ENCODE assay signal across 8 cellular contexts in genomic region chr7:99551329-99551728, GRCh38. TPM values are rescaled to one million over a fixed set of nuclear protein-coding genes. Genes with fewer than 3 reads are reported as not detected.
DNase-seq lines count a peak whose midpoint lies in the region; TF ChIP-seq lines count a peak whose summit lies in the region.

No MANE protein-coding gene starts in this region.

- TF ChIP-seq CTCF in brain (conservative IDR thresholded peaks at IDR 0.05): no peak
- no peak for TF ChIP-seq CTCF in liver (IDR thresholded peaks at IDR 0.05; ENCODE audit: low read depth, low read length, missing input control)
- TF ChIP-seq CTCF in type B pancreatic cell (conservative IDR thresholded peaks at IDR 0.05): no peak

- peak overlapping the region; percentile 63 to 88 for H3K9ac ChIP-seq in liver (ENCODE audit: low read depth in 1 of 2, low read length in 2 of 2)

- no peaks in the 10 kb centered on the region for H3K27me3 ChIP-seq in liver (ENCODE audit: control insufficient read depth in 4 of 4, insufficient read depth in 4 of 4, low read length in 3 of 4)

- H3K4me3 Mint-ChIP-seq in activated naive CD4-positive, alpha-beta T cell treated with anti-CD3 and anti-CD28 coated beads, Interleukin-2, amount 50 U/mL, for 24 hours: peak overlapping the region; percentile 88
- H3K4me3 Mint-ChIP-seq in brain (peak overlapping the region; percentile 89 to 98 (median 97)), type B pancreatic cell (peak overlapping the region; percentile 91)

- H3K4me1 Mint-ChIP-seq in activated naive CD4-positive, alpha-beta T cell treated with anti-CD3 and anti-CD28 coated beads, Interleukin-2, amount 50 U/mL, for 24 hours: peaks cover 41% of the 10 kb centered on the region
- H3K4me1 Mint-ChIP-seq in brain: peaks cover 32% of the 10 kb centered on the region
- H3K4me1 Mint-ChIP-seq in type B pancreatic cell (ENCODE audit: unreplicated experiment): peaks cover 5% of the 10 kb centered on the region

- H3K9me3 Mint-ChIP-seq in activated naive CD4-positive, alpha-beta T cell treated with anti-CD3 and anti-CD28 coated beads, Interleukin-2, amount 50 U/mL, for 24 hours: peaks cover 4% of the 10 kb centered on the region
- H3K9me3 Mint-ChIP-seq in brain (peaks cover 10 to 25% (median 22%) of the 10 kb centered on the region in 5 experiments), type B pancreatic cell (peaks cover 12% of the 10 kb centered on the region)

- peaks cover 21% of the 10 kb centered on the region for H3K36me3 Mint-ChIP-seq in activated naive CD4-positive, alpha-beta T cell treated with anti-CD3 and anti-CD28 coated beads, Interleukin-2, amount 50 U/mL, for 24 hours
- H3K36me3 Mint-ChIP-seq in brain: peaks cover 70% of the 10 kb centered on the region
- H3K36me3 Mint-ChIP-seq in type B pancreatic cell: peaks cover 30% of the 10 kb centered on the region

- H3K4me1 ChIP-seq in liver (ENCODE audit: control insufficient read depth in 4 of 4, insufficient read depth in 4 of 4, low read length in 3 of 4): peaks cover 0 to 16% (median 12%) of the 10 kb centered on the region in 4 donors

- peak overlapping the region; percentile 23 to 66 for H3K27ac ChIP-seq in liver (ENCODE audit: low read depth in 1 of 2, low read length in 2 of 2)

- H3K27ac Mint-ChIP-seq in activated naive CD4-positive, alpha-beta T cell treated with anti-CD3 and anti-CD28 coated beads, Interleukin-2, amount 50 U/mL, for 24 hours: peak overlapping the region; percentile 68
- peak overlapping the region in 4 of 5 experiments; percentile 97 to 100 (median 98) for H3K27ac Mint-ChIP-seq in brain
- peak overlapping the region; percentile 82 for H3K27ac Mint-ChIP-seq in type B pancreatic cell

- peaks cover 0 to 20% (median 18%) of the 10 kb centered on the region in 4 donors for H3K36me3 ChIP-seq in liver (ENCODE audit: control insufficient read depth in 4 of 4, insufficient read depth in 3 of 4, low read depth in 1 of 4, low read length in 3 of 4)

- peaks cover 0 to 8% (median 4%) of the 10 kb centered on the region in 4 donors for H3K9me3 ChIP-seq in liver (ENCODE audit: control insufficient read depth in 4 of 4, low read length in 3 of 4)

- H3K27me3 Mint-ChIP-seq in activated naive CD4-positive, alpha-beta T cell treated with anti-CD3 and anti-CD28 coated beads, Interleukin-2, amount 50 U/mL, for 24 hours: no peaks in the 10 kb centered on the region
- H3K27me3 Mint-ChIP-seq in brain (peaks cover 9% of the 10 kb centered on the region), type B pancreatic cell (no peaks in the 10 kb centered on the region)

- peak overlapping the region; percentile 85 to 98 (median 85) for H3K4me3 ChIP-seq in liver (ENCODE audit: low read depth in 1 of 3, low read length in 3 of 3)

- WGBS in liver: 11% methylated on average over 15 of the region's 15 CpGs

- no peak for TF ChIP-seq RAD21 in liver (IDR thresholded peaks at IDR 0.05)

- no peak for DNase-seq in activated naive CD4-positive, alpha-beta T cell (lab: John Stamatoyannopoulos, UW)
- DNase-seq in type B pancreatic cell (ENCODE audit: extremely low spot score, unreplicated experiment) (no peak), Kasumi-1 (lab: John Stamatoyannopoulos, UW) (no peak), NCI-H524 treated with DMSO at 0.1 percent for 48 hours (lab: John Stamatoyannopoulos, UW) (no peak), NCI-H345 treated with DMSO at 0.1 percent for 48 hours (lab: John Stamatoyannopoulos, UW; ENCODE audit: unreplicated experiment) (no peak)

TF ChIP-seq in liver, 16 proteins besides CTCF, POLR2A, EP300 and RAD21:
- TF ChIP-seq TAF1 (conservative IDR thresholded peaks at IDR 0.05) (no peak), ATF3 (IDR thresholded peaks at IDR 0.05) (no peak)
- TF ChIP-seq, protein P1, sequence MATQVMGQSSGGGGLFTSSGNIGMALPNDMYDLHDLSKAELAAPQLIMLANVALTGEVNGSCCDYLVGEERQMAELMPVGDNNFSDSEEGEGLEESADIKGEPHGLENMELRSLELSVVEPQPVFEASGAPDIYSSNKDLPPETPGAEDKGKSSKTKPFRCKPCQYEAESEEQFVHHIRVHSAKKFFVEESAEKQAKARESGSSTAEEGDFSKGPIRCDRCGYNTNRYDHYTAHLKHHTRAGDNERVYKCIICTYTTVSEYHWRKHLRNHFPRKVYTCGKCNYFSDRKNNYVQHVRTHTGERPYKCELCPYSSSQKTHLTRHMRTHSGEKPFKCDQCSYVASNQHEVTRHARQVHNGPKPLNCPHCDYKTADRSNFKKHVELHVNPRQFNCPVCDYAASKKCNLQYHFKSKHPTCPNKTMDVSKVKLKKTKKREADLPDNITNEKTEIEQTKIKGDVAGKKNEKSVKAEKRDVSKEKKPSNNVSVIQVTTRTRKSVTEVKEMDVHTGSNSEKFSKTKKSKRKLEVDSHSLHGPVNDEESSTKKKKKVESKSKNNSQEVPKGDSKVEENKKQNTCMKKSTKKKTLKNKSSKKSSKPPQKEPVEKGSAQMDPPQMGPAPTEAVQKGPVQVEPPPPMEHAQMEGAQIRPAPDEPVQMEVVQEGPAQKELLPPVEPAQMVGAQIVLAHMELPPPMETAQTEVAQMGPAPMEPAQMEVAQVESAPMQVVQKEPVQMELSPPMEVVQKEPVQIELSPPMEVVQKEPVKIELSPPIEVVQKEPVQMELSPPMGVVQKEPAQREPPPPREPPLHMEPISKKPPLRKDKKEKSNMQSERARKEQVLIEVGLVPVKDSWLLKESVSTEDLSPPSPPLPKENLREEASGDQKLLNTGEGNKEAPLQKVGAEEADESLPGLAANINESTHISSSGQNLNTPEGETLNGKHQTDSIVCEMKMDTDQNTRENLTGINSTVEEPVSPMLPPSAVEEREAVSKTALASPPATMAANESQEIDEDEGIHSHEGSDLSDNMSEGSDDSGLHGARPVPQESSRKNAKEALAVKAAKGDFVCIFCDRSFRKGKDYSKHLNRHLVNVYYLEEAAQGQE (IDR thresholded peaks at IDR 0.05): no peak
TF ChIP-seq in liver: peak in this region for 0.

RNA-seq across cellular contexts. Expression of gene FAM200A, which starts 0.6 kb away (rescaled TPM):
- polyA plus RNA-seq in brain (ENCODE audit: insufficient read depth, low read depth, low replicate concordance) (4.1 TPM), liver (1 to 10 TPM; 1.0 to 1.7 TPM)
- total RNA-seq in liver (1 to 10 TPM; 2.4 to 4.6 TPM), type B pancreatic cell (ENCODE audit: low replicate concordance) (10.2 and 10.8 TPM in 2 replicates)

RNA-seq across cellular contexts. Expression of gene ZNF655, which starts 7.1 kb away (rescaled TPM):
- polyA plus RNA-seq in brain (ENCODE audit: insufficient read depth, low read depth, low replicate concordance) (16.7 TPM), liver (10 to 100 TPM; 15.9 to 27.6 TPM)
- total RNA-seq in liver (10 to 100 TPM; 37.2 to 59.7 TPM), type B pancreatic cell (ENCODE audit: low replicate concordance) (69.2 and 89.1 TPM in 2 replicates)

RNA-seq across cellular contexts. Expression of gene TMEM225B, which starts 46.7 kb away (rescaled TPM):
- polyA plus RNA-seq in brain (ENCODE audit: insufficient read depth, low read depth, low replicate concordance) (2.7 TPM), liver (under 1 TPM in 1 of 2 donors, not detected in 1; 0.10 TPM)
- total RNA-seq in liver (under 1 TPM; 0.17 to 0.28 TPM), type B pancreatic cell (ENCODE audit: low replicate concordance) (0.36 and 0.82 TPM in 2 replicates)

RNA-seq across cellular contexts. Expression of gene ZKSCAN5, which starts 46.9 kb away (rescaled TPM):
- polyA plus RNA-seq in brain (ENCODE audit: insufficient read depth, low read depth, low replicate concordance) (7.3 TPM), liver (1 to 10 TPM; 1.7 to 2.2 TPM)
- total RNA-seq in liver (1 to 10 TPM; 4.7 to 5.4 TPM), type B pancreatic cell (ENCODE audit: low replicate concordance) (9.2 and 14.0 TPM in 2 replicates)

RNA-seq across cellular contexts. Expression of gene ZNF394, which starts 51.2 kb away (rescaled TPM):
- 10.6 TPM for polyA plus RNA-seq in brain (ENCODE audit: insufficient read depth, low read depth, low replicate concordance)
- 10 to 100 TPM; 18.1 to 18.3 TPM for total RNA-seq in liver
- polyA plus RNA-seq in liver: 1 to 10 TPM; 5.5 to 6.1 TPM
- total RNA-seq in type B pancreatic cell (ENCODE audit: low replicate concordance): 24.3 and 31.8 TPM in 2 replicates
